In genomic region chr12:57513266-57513665, GRCh38 we compare ENCODE assay signal across 14 cellular contexts.
DNase-seq lines count a peak whose midpoint lies in the region; ATAC-seq and TF ChIP-seq lines count a peak whose summit lies in the region.
"Had no signal": no experiment of that assay in that cellular context is flagged by ENCODE, and none has a peak within 500 bp of the region (broad histone marks: within the 10 kb centered on the region; RNA-seq: fewer than 3 reads in every experiment).

No MANE protein-coding gene starts in this region.

- no peak for ATAC-seq in activated naive CD8-positive, alpha-beta T cell treated with anti-CD3 and anti-CD28 coated beads, Interleukin-2, amount 50 U/mL, for 24 hours
- ATAC-seq in stimulated activated memory B cell treated with anti-CD40 and anti-IgM and Interleukin-4, amounts not matched to agents 10 μg/mL and 1 μg/mL and 100 μg/mL, for 72 hours = no peak
- ATAC-seq: GM23338 had no signal

- no peaks in the 10 kb centered on the region for H3K9me3 ChIP-seq in effector memory CD4-positive, alpha-beta T cell (ENCODE audit: control insufficient read depth, low read length)

- H3K4me1 Mint-ChIP-seq in activated naive CD8-positive, alpha-beta T cell (ENCODE audit: low read depth) = peaks cover 19% of the 10 kb centered on the region
- H3K4me1 Mint-ChIP-seq in activated naive CD8-positive, alpha-beta T cell treated with anti-CD3 and anti-CD28 coated beads, Interleukin-2, amount 50 U/mL, for 24 hours = peaks cover 11% of the 10 kb centered on the region
- peaks cover 23% of the 10 kb centered on the region for H3K4me1 Mint-ChIP-seq in stimulated activated memory B cell treated with anti-CD40 and anti-IgM and Interleukin-4, amounts not matched to agents 10 μg/mL and 1 μg/mL and 100 μg/mL, for 72 hours

- no peak overlapping the region for H3K4me3 ChIP-seq in effector memory CD4-positive, alpha-beta T cell (ENCODE audit: insufficient read depth, low read depth, low read length, poor library complexity, severe bottlenecking)
- H3K4me3 ChIP-seq: GM23338, PC-9 had no signal

- H3K4me3 Mint-ChIP-seq in activated naive CD8-positive, alpha-beta T cell = no peak overlapping the region
- H3K4me3 Mint-ChIP-seq in activated naive CD8-positive, alpha-beta T cell treated with anti-CD3 and anti-CD28 coated beads, Interleukin-2, amount 50 U/mL, for 24 hours = no peak overlapping the region
- no peak overlapping the region for H3K4me3 Mint-ChIP-seq in stimulated activated memory B cell treated with anti-CD40 and anti-IgM and Interleukin-4, amounts not matched to agents 10 μg/mL and 1 μg/mL and 100 μg/mL, for 72 hours
- H3K4me3 Mint-ChIP-seq: GM23338 had no signal

- no peak for TF ChIP-seq CTCF in VCaP (conservative IDR thresholded peaks at IDR 0.05)

- no peaks in the 10 kb centered on the region for H3K27me3 ChIP-seq in effector memory CD4-positive, alpha-beta T cell (replicated peaks; ENCODE audit: control insufficient read depth, insufficient read depth, low read length, poor library complexity, severe bottlenecking)

- H3K27ac Mint-ChIP-seq in activated naive CD8-positive, alpha-beta T cell = peak overlapping the region; percentile 80
- no peak overlapping the region for H3K27ac Mint-ChIP-seq in activated naive CD8-positive, alpha-beta T cell treated with anti-CD3 and anti-CD28 coated beads, Interleukin-2, amount 50 U/mL, for 24 hours
- H3K27ac Mint-ChIP-seq in stimulated activated memory B cell treated with anti-CD40 and anti-IgM and Interleukin-4, amounts not matched to agents 10 μg/mL and 1 μg/mL and 100 μg/mL, for 72 hours = peak overlapping the region; percentile 3
- H3K27ac Mint-ChIP-seq: GM23338 had no signal

- peaks cover 6% of the 10 kb centered on the region for H3K36me3 Mint-ChIP-seq in activated naive CD8-positive, alpha-beta T cell
- H3K36me3 Mint-ChIP-seq in activated naive CD8-positive, alpha-beta T cell treated with anti-CD3 and anti-CD28 coated beads, Interleukin-2, amount 50 U/mL, for 24 hours (ENCODE audit: low read depth) = peaks cover 75% of the 10 kb centered on the region
- H3K36me3 Mint-ChIP-seq in stimulated activated memory B cell treated with anti-CD40 and anti-IgM and Interleukin-4, amounts not matched to agents 10 μg/mL and 1 μg/mL and 100 μg/mL, for 72 hours = peaks cover 80% of the 10 kb centered on the region

- DNase-seq in activated naive CD8-positive, alpha-beta T cell treated with anti-CD3 and anti-CD28 coated beads, Interleukin-2, amount 50 U/mL, for 24 hours = no peak
- DNase-seq in effector memory CD4-positive, alpha-beta T cell = no peak
- DNase-seq in SKM-1 treated with dmso at 0.1 percent for 144 hours (lab: John Stamatoyannopoulos, UW; ENCODE audit: unreplicated experiment) (no peak), NCI-H446 treated with DMSO at 0.1 percent for 48 hours (lab: John Stamatoyannopoulos, UW) (no peak), AML-193 (lab: John Stamatoyannopoulos, UW) (no peak)
- DNase-seq: KBM-7, NCI-H1048, NCI-H146, NCI-H748 treated with DMSO at 0.1 percent for 48 hours, PC-9 had no signal

- no peaks in the 10 kb centered on the region for H3K9me3 Mint-ChIP-seq in activated naive CD8-positive, alpha-beta T cell (ENCODE audit: low read depth)
- H3K9me3 Mint-ChIP-seq in activated naive CD8-positive, alpha-beta T cell treated with anti-CD3 and anti-CD28 coated beads, Interleukin-2, amount 50 U/mL, for 24 hours = no peaks in the 10 kb centered on the region
- H3K9me3 Mint-ChIP-seq in stimulated activated memory B cell treated with anti-CD40 and anti-IgM and Interleukin-4, amounts not matched to agents 10 μg/mL and 1 μg/mL and 100 μg/mL, for 72 hours = no peaks in the 10 kb centered on the region
- H3K9me3 Mint-ChIP-seq: GM23338 had no signal

- H3K27ac ChIP-seq in VCaP = peak overlapping the region; percentile 99
- peak overlapping the region; percentile 12 for H3K27ac ChIP-seq in effector memory CD4-positive, alpha-beta T cell (ENCODE audit: insufficient read depth, low read length, poor library complexity, severe bottlenecking)
- H3K27ac ChIP-seq: PC-9 had no signal

- no peaks in the 10 kb centered on the region for H3K4me1 ChIP-seq in effector memory CD4-positive, alpha-beta T cell (ENCODE audit: control insufficient read depth, insufficient read depth, low read length, poor library complexity, severe bottlenecking)

- no peaks in the 10 kb centered on the region for H3K27me3 Mint-ChIP-seq in activated naive CD8-positive, alpha-beta T cell
- no peaks in the 10 kb centered on the region for H3K27me3 Mint-ChIP-seq in activated naive CD8-positive, alpha-beta T cell treated with anti-CD3 and anti-CD28 coated beads, Interleukin-2, amount 50 U/mL, for 24 hours
- no peaks in the 10 kb centered on the region for H3K27me3 Mint-ChIP-seq in stimulated activated memory B cell treated with anti-CD40 and anti-IgM and Interleukin-4, amounts not matched to agents 10 μg/mL and 1 μg/mL and 100 μg/mL, for 72 hours

- H3K36me3 ChIP-seq in effector memory CD4-positive, alpha-beta T cell (ENCODE audit: control insufficient read depth, insufficient read depth, low read length) = peaks cover 62% of the 10 kb centered on the region
